In genomic region chr2:222479855-222480254, GRCh38 we compare ENCODE assay signal across 20 cellular contexts. TPM values are rescaled to one million over a fixed set of nuclear protein-coding genes. Genes with fewer than 3 reads are reported as not detected.
"Had no signal": no experiment of that assay in that cellular context is flagged by ENCODE, and none has a peak within 500 bp of the region (broad histone marks: within the 10 kb centered on the region; RNA-seq: fewer than 3 reads in every experiment).

No MANE protein-coding gene starts in this region.

- H3K27me3 ChIP-seq: colonic mucosa, sigmoid colon, upper lobe of left lung had no signal

- DNase-seq: activated CD4-positive, alpha-beta T cell treated with anti-CD3 and anti-CD28 coated beads for 4 hours; activated CD8-positive, alpha-beta memory T cell treated with anti-CD3 and anti-CD28 coated beads, Interleukin-2, amount 50 U/mL, for 48 hours; activated CD8-positive, alpha-beta T cell treated with anti-CD3 and anti-CD28 coated beads, Interleukin-2, amount 10 ng/mL, durations not matched to agents 7 days and 5 days; activated naive CD4-positive, alpha-beta T cell; activated naive CD8-positive, alpha-beta T cell treated with anti-CD3 and anti-CD28 coated beads, Interleukin-2, amount 50 U/mL, for 24 hours; colonic mucosa; heart left ventricle; left ventricle myocardium superior; nephron progenitor cell; psoas muscle; sigmoid colon; stimulated activated CD4-positive, alpha-beta T cell treated with anti-CD3 and anti-CD28 coated beads, Interleukin-12 subunit alpha, Interleukin-12 subunit beta, amount 100 ng/mL, for 4 hours; stimulated activated CD4-positive, alpha-beta T cell treated with anti-CD3 and anti-CD28 coated beads, Interleukin-2, amount 100 ng/mL, for 48 hours; stimulated activated CD8-positive, alpha-beta memory T cell treated with anti-CD3 and anti-CD28 coated beads, Interleukin-4, amount 100 ng/mL, for 48 hours; stimulated activated naive CD8-positive, alpha-beta T cell treated with anti-CD3 and anti-CD28 coated beads, Interleukin-15, Interleukin-2, amounts not matched to agents 100 U/mL and 50 U/mL, for 24 hours; T-helper 9 cell; upper lobe of left lung; WERI-Rb-1 had no signal

- H3K4me3 ChIP-seq: colonic mucosa, heart left ventricle, psoas muscle, sigmoid colon, suprapubic skin, upper lobe of left lung had no signal

- H3K27ac ChIP-seq: colonic mucosa, heart left ventricle, psoas muscle, sigmoid colon, suprapubic skin, upper lobe of left lung, WERI-Rb-1 had no signal

- ATAC-seq: activated CD8-positive, alpha-beta T cell treated with anti-CD3 and anti-CD28 coated beads, Interleukin-2, amount 10 ng/mL, durations not matched to agents 7 days and 5 days; activated naive CD8-positive, alpha-beta T cell treated with anti-CD3 and anti-CD28 coated beads, Interleukin-2, amount 50 U/mL, for 24 hours; heart left ventricle; left ventricle myocardium superior; psoas muscle; stimulated activated naive CD8-positive, alpha-beta T cell treated with anti-CD3 and anti-CD28 coated beads, Interleukin-15, Interleukin-2, amounts not matched to agents 100 U/mL and 50 U/mL, for 24 hours had no signal

- H3K9me3 ChIP-seq: colonic mucosa, heart left ventricle, psoas muscle, sigmoid colon, suprapubic skin, upper lobe of left lung had no signal

- H3K4me1 ChIP-seq: colonic mucosa, psoas muscle, sigmoid colon, upper lobe of left lung had no signal

- H3K36me3 ChIP-seq: colonic mucosa, heart left ventricle, sigmoid colon, suprapubic skin, upper lobe of left lung, WERI-Rb-1 had no signal

RNA-seq across cellular contexts. Expression of gene SGPP2, which starts 55.5 kb away (rescaled TPM):
- total RNA-seq: mesenteric fat pad had no signal
